8 cellular contexts compared by ENCODE assay signal in the genomic region with DNA sequence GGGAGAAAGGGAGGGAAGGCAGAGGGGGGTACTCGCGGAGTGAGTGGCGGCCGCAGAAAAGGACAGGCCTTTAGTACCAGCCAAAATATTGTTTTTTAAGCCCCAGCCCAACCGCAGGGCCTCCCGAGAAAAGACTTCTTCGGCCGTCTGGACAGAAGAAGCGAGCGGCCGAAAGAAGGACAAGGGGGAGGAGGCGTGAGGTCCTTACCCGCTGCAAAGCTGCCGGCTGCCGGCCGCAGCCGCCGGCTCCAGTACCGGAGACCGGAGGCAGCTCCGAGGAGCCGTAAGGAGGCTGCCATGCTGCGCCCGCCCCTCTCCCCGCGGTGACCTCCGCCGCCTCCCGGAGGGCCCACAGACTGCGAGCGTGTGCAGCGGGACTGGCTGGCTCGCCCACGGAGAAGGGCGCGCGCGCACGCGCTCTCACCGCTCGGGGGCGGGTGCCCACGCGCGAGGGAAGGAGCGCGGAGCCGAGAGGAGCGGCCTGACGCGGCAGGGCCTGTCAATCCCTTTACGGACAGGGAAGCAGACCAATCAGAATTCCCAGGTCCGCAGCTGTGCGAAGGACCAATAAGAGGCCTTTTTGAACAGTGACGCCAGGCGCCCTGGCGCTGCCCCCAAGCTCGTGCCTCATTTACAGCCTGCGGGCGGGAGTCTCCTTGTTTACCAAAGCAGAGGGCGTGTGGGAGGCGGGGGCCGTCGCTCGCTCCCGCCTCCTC. TPM values are rescaled to one million over a fixed set of nuclear protein-coding genes. Genes with fewer than 3 reads are reported as not detected.
DNase-seq lines count a peak whose midpoint lies in the region; ATAC-seq, FAIRE-seq and TF ChIP-seq lines count a peak whose summit lies in the region.

A gene (minus strand): TSS at position 394 of the 716 bp plus-strand sequence. CDS start 95 bp downstream, at position 299.

- DNase-seq in DMS 273 treated with DMSO at 0.1 percent for 48 hours (lab: John Stamatoyannopoulos, UW) (peak; percentile 99), IMR-90 (peak; percentile 99), OCI-M1 (lab: John Stamatoyannopoulos, UW) (peak; percentile 96), activated T-cell treated with anti-CD3 and anti-CD28 coated beads for 24 hours (ENCODE audit: low read depth) (peak; percentile 90), endothelial cell of umbilical vein (ENCODE audit: low read depth, low spot score) (peak; percentile 99), midbrain (lab: John Stamatoyannopoulos, UW) (peak; percentile 99)
- DNase-seq in stimulated activated CD8-positive, alpha-beta memory T cell treated with anti-CD3 and anti-CD28 coated beads, Interleukin-2, amount 100 ng/mL, for 1 hour (ENCODE audit: low read depth in 2 of 2): peak; percentile 88 to 90

- H2AFZ ChIP-seq in IMR-90 (replicated peaks; ENCODE audit: low read length, poor library complexity): peak within 1 kb of the TSS; percentile 82
- H2AFZ ChIP-seq in endothelial cell of umbilical vein (ENCODE audit: low read depth, low read length): peak within 1 kb of the TSS; percentile 80

- H3K23ac ChIP-seq in IMR-90 (ENCODE audit: low read depth, low read length): peak within 1 kb of the TSS; percentile 63

- H3K14ac ChIP-seq in IMR-90 (replicated peaks; ENCODE audit: low read depth, low read length): peak within 1 kb of the TSS; percentile 41

- H3K4me3 ChIP-seq in IMR-90 (ENCODE audit: insufficient read depth, low read depth, low read length): peak within 1 kb of the TSS; percentile 71
- peak within 1 kb of the TSS; percentile 63 to 83 (median 69) for H3K4me3 ChIP-seq in endothelial cell of umbilical vein (replicated peaks in 1 of 3; ENCODE audit: insufficient read depth in 1 of 3, low read depth in 1 of 3, low read length in 3 of 3)

- 0 out of 2 replicates have a peak, but pooled peaks have one; percentile 11 for TF ChIP-seq CTCF in IMR-90 (conservative IDR thresholded peaks at IDR 0.05; ENCODE audit: low read depth, low read length)
- no peak for TF ChIP-seq CTCF in endothelial cell of umbilical vein (IDR thresholded peaks at IDR 0.05; ENCODE audit: extremely low read depth in 1 of 2, insufficient read depth in 1 of 2, low read depth in 1 of 2, low read length in 2 of 2)

- peak within 1 kb of the TSS; percentile 95 for H3K4me2 ChIP-seq in IMR-90 (ENCODE audit: low read depth, low read length)
- peak within 1 kb of the TSS; percentile 97 for H3K4me2 ChIP-seq in endothelial cell of umbilical vein (ENCODE audit: insufficient read depth, low read length)

- no peaks in the 10 kb centered on the region for H3K9me3 ChIP-seq in IMR-90 (ENCODE audit: control insufficient read depth, insufficient read depth, low read length)
- no peaks in the 10 kb centered on the region for H3K9me3 ChIP-seq in endothelial cell of umbilical vein (replicated peaks; ENCODE audit: control insufficient read depth, insufficient read depth, low read length)

- TF ChIP-seq RAD21 in IMR-90 (IDR thresholded peaks at IDR 0.05; ENCODE audit: low read length): peak; percentile 21; the same call in 1 of the 2 replicates

- H3K9ac ChIP-seq in IMR-90 (ENCODE audit: low read depth, low read length): peak within 1 kb of the TSS; percentile 87
- H3K9ac ChIP-seq in endothelial cell of umbilical vein (replicated peaks; ENCODE audit: extremely low read depth, insufficient read depth, low read length): peak within 1 kb of the TSS; percentile 82

- peak within 1 kb of the TSS; percentile 49 to 71; a peak in 3 of 4 replicates for H4K8ac ChIP-seq in IMR-90 (ENCODE audit: low read depth in 2 of 2, low read length in 2 of 2)

- H2BK5ac ChIP-seq in IMR-90 (ENCODE audit: low read depth, low read length, poor library complexity, severe bottlenecking): peak within 1 kb of the TSS; percentile 71

- peak within 1 kb of the TSS; percentile 57 for H3K56ac ChIP-seq in IMR-90 (ENCODE audit: extremely low read depth, insufficient read depth, low read length)

- H4K91ac ChIP-seq in IMR-90 (ENCODE audit: insufficient read depth, low read depth, low read length): peak within 1 kb of the TSS; percentile 37; the same call in 1 of the 2 replicates

- H3K4ac ChIP-seq in IMR-90 (ENCODE audit: low read depth, low read length): peak within 1 kb of the TSS; percentile 57

- ATAC-seq in GM21528 (IDR thresholded peaks at IDR 0.05; ENCODE audit: low FRiP score, unreplicated experiment) (peak; percentile 99), IMR-90 (ENCODE audit: low read depth) (peak; percentile 98)

- no peaks in the 10 kb centered on the region for H3K79me2 ChIP-seq in endothelial cell of umbilical vein (ENCODE audit: control insufficient read depth, insufficient read depth, low read length)

- peak within 1 kb of the TSS; percentile 5 for H3K18ac ChIP-seq in IMR-90 (ENCODE audit: low read depth, low read length)

- intact Hi-C loops in IMR-90 (cut with micrococcal nuclease) (loop anchor here (2.0 to 5.0 kb wide), 3 partner anchors 78 to 465 kb away; a partner anchor contains a TSS), endothelial cell of umbilical vein (cut with micrococcal nuclease) (loop anchor here (1.0 to 2.0 kb wide), 6 partner anchors 16 to 474 kb away; a partner anchor contains a TSS)

- CTCF ChIA-PET in IMR-90 (lab: Yijun Ruan, JAX) (interaction anchor here (0.6 to 1.0 kb wide), 3 partner anchors 20 to 104 kb away, joined by 3 to 4 read pairs (median 3); no protein-coding TSS in a partner anchor), endothelial cell of umbilical vein (lab: Charles Lee) (interaction anchor here (0.6 to 1.7 kb wide), 18 partner anchors 10 to 467 kb away, joined by 3 to 18 read pairs (median 4); a partner anchor contains a TSS)

- dilution Hi-C loops in IMR-90 (cut with HindIII; ENCODE audit: low sequenced_read_pairs, unreplicated experiment): no loop called here
- dilution Hi-C loops in endothelial cell of umbilical vein (cut with MboI; ENCODE audit: extremely low pct_ligation_motif_present, low sequenced_read_pairs): no loop called here

- peak within 1 kb of the TSS; percentile 28; the same call in 1 of the 3 replicates for H2BK15ac ChIP-seq in IMR-90 (ENCODE audit: low read depth, low read length)

- H3K27me3 ChIP-seq in IMR-90 (ENCODE audit: control insufficient read depth, insufficient read depth, low read length): no peaks in the 10 kb centered on the region
- no peaks in the 10 kb centered on the region for H3K27me3 ChIP-seq in endothelial cell of umbilical vein (ENCODE audit: control insufficient read depth in 2 of 2, insufficient read depth in 2 of 2, low read length in 2 of 2)

- H3K27ac ChIP-seq in IMR-90 (ENCODE audit: insufficient read depth, low read length) (peak within 1 kb of the TSS; percentile 78), endothelial cell of umbilical vein (ENCODE audit: insufficient read depth, low read depth, low read length) (peak within 1 kb of the TSS; percentile 74)

- H3K36me3 ChIP-seq in IMR-90 (ENCODE audit: control insufficient read depth, insufficient read depth, low read length): no peaks in the 10 kb centered on the region
- H3K36me3 ChIP-seq in endothelial cell of umbilical vein (ENCODE audit: control insufficient read depth in 2 of 2, extremely low read depth in 1 of 2, insufficient read depth in 2 of 2, low read length in 2 of 2): no peaks in the 10 kb centered on the region

- H3K4me1 ChIP-seq in IMR-90 (ENCODE audit: control insufficient read depth, insufficient read depth, low read length): no peaks in the 10 kb centered on the region
- H3K4me1 ChIP-seq in endothelial cell of umbilical vein (ENCODE audit: control insufficient read depth, extremely low read depth, insufficient read depth, low read length): peaks cover 7% of the 10 kb centered on the region

- H2AK9ac ChIP-seq in IMR-90 (replicated peaks; ENCODE audit: low read depth, low read length, poor library complexity): peak within 1 kb of the TSS; percentile 71

- peak within 1 kb of the TSS; percentile 3 for H4K5ac ChIP-seq in IMR-90 (ENCODE audit: low read depth, low read length)

- H2BK120ac ChIP-seq in IMR-90 (ENCODE audit: low read depth, low read length): peak within 1 kb of the TSS; percentile 42; the same call in 1 of the 2 replicates

- in situ Hi-C loops in IMR-90 (cut with MboI; ENCODE audit: low sequenced_read_pairs): no loop called here

- FAIRE-seq in endothelial cell of umbilical vein (lab: Jason Lieb, UNC): peak; percentile 96

- no TSS peak for BruUV-seq in IMR-90 (replicated peaks; lab: Mats Ljungman, UMichigan)
- BruUV-seq in endothelial cell of umbilical vein (replicated peaks; lab: Mats Ljungman, UMichigan): TSS peak; percentile 35

- H4K20me1 ChIP-seq in IMR-90 (ENCODE audit: insufficient read depth, low read length) (no peaks in the 10 kb centered on the region), endothelial cell of umbilical vein (replicated peaks; ENCODE audit: control insufficient read depth, extremely low read depth, insufficient read depth, low read length) (no peaks in the 10 kb centered on the region)

- H2AK5ac ChIP-seq in IMR-90 (ENCODE audit: low read depth, low read length): peak within 1 kb of the TSS; percentile 17; the same call in 1 of the 2 replicates

- TF ChIP-seq POLR2A in IMR-90 (IDR thresholded peaks at IDR 0.05; ENCODE audit: low read depth, low read length) (peak; percentile 62), endothelial cell of umbilical vein (IDR thresholded peaks at IDR 0.05; ENCODE audit: low read depth, low read length) (peak; percentile 70)

- WGBS in IMR-90 (ENCODE audit: extremely low coverage in 2 of 2, insufficient read length in 1 of 2), 2 experiments: 0% methylated on average over 51 of the region's 67 CpGs; no CpG with 5 or more reads in 1 of the 2 experiments

- H3K79me1 ChIP-seq in IMR-90 (ENCODE audit: low read depth in 1 of 2, low read length in 2 of 2): peaks cover 21 to 23% of the 10 kb centered on the region in 2 experiments

- 0 out of 2 replicates have a peak, but pooled peaks cover 3% of the 10 kb centered on the region for H3K9me1 ChIP-seq in IMR-90 (ENCODE audit: insufficient read depth, low read length)
- no peaks in the 10 kb centered on the region for H3K9me1 ChIP-seq in endothelial cell of umbilical vein (replicated peaks; ENCODE audit: control insufficient read depth, extremely low read depth, insufficient read depth, low read length)

- POLR2A ChIA-PET in IMR-90 (lab: Charles Lee; ENCODE audit: unreplicated experiment): interaction anchor here (0.6 kb wide), 1 partner anchor 49 kb away, joined by 4 read pairs; no protein-coding TSS in a partner anchor
- POLR2A ChIA-PET in endothelial cell of umbilical vein (lab: Charles Lee): interaction anchor here (0.9 to 1.1 kb wide), 2 partner anchors 15 to 77 kb away, joined by 3 to 4 read pairs; a partner anchor contains a TSS

- H2BK20ac ChIP-seq in IMR-90 (ENCODE audit: low read depth, low read length): no peak within 1 kb of the TSS

RNA-seq across cellular contexts. Expression of the gene that starts here (rescaled TPM):
- total RNA-seq in IMR-90 (2012; rRNA removed) (36.6 and 45.5 TPM in 2 replicates), endothelial cell of umbilical vein (19.7 and 22.6 TPM in 2 replicates)
- polyA plus RNA-seq in IMR-90 (2012; rRNA removed) (43.9 and 52.5 TPM in 2 replicates), endothelial cell of umbilical vein (25.0 and 30.5 TPM in 2 replicates)
- 19.4 and 29.9 TPM in 2 replicates for polyA plus RNA-seq in IMR-90 (2012; cell fraction: cytosol; rRNA removed)
- polyA plus RNA-seq in IMR-90 (2012; cell fraction: nucleus; rRNA removed; ENCODE audit: low replicate concordance): 4.4 and 19.8 TPM in 2 replicates
- 39.3 and 42.7 TPM in 2 replicates for polyA plus RNA-seq in endothelial cell of umbilical vein (2011; cell fraction: cytosol; rRNA removed)
- 22.2 and 24.4 TPM in 2 replicates for polyA plus RNA-seq in endothelial cell of umbilical vein (2011; cell fraction: nucleus; rRNA removed)
- 27.2 and 30.2 TPM in 2 replicates for polyA plus RNA-seq in endothelial cell of umbilical vein (2012)
- 20.6 and 24.8 TPM in 2 replicates for polyA minus RNA-seq in endothelial cell of umbilical vein
- 8.8 TPM for polyA minus RNA-seq in endothelial cell of umbilical vein (2011; cell fraction: cytosol; rRNA and poly(A)+ RNA removed)
- 11.2 and 13.6 TPM in 2 replicates for polyA minus RNA-seq in endothelial cell of umbilical vein (2011; cell fraction: nucleus; rRNA and poly(A)+ RNA removed)

Comparison
In these comparisons a context has a peak if more than half of its experiments do, and no peak if none do; other contexts are left out.
1. Peak in every context shown above with its lines: DNase-seq, ATAC-seq, H3K4me3 ChIP-seq and H3K27ac ChIP-seq.